22 cellular contexts compared by ENCODE assay signal in the genomic region with DNA sequence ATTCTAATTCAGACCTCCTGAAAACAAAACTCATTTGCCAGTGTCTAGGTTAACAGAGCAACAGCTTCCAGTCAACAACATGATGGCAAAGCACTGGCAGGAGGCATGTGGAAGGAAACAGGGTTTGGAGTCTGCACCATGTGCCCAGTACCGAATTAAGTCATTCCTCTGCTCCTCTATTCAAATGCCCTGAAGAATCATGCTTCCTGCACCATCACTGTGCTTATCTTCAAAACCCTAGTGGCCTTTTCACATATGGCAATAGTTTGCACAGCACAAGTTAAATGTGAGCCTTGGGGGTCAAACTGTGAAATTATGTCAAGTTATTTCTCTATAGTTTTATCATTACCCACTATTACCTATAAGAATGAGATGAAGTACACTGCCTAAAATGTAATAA.
A peak's percentile ranks its signal among the peaks of the same experiment; 100 is the strongest.
DNase-seq lines count a peak whose midpoint lies in the region; ATAC-seq and TF ChIP-seq lines count a peak whose summit lies in the region.
"Had no signal": no experiment of that assay in that cellular context is flagged by ENCODE, and none has a peak within 500 bp of the region (broad histone marks: within the 10 kb centered on the region; RNA-seq: fewer than 3 reads in every experiment).

No MANE protein-coding gene starts in this region.

- H3K4me3 Mint-ChIP-seq in neural progenitor cell, result no peak overlapping the region
- H3K4me3 Mint-ChIP-seq: activated T-cell treated with anti-CD3 and anti-CD28 coated beads, Interleukin-2, amount 50 U/mL, for 4 hours; stimulated activated naive CD8-positive, alpha-beta T cell treated with anti-CD3 and anti-CD28 coated beads, Interleukin-15, amount 100 ng/mL, for 72 hours had no signal

- H3F3A ChIP-seq in neural progenitor cell (ENCODE audit: low read depth), result no peaks in the 10 kb centered on the region

- H2AFZ ChIP-seq in neural progenitor cell (replicated peaks), result no peak overlapping the region

- H3K4me3 ChIP-seq in epithelial cell of proximal tubule (ENCODE audit: low read depth, low read length) (no peak overlapping the region), neural progenitor cell (no peak overlapping the region), spleen (no peak overlapping the region)
- H3K4me3 ChIP-seq: BLaER1, smooth muscle cell, transverse colon had no signal

- no peaks in the 10 kb centered on the region for H3K27me3 Mint-ChIP-seq in neural progenitor cell (ENCODE audit: insufficient read depth, low read depth)
- H3K27me3 Mint-ChIP-seq: stimulated activated naive CD8-positive, alpha-beta T cell treated with anti-CD3 and anti-CD28 coated beads, Interleukin-15, amount 100 ng/mL, for 72 hours had no signal

- no peak overlapping the region for H3K27ac Mint-ChIP-seq in neural progenitor cell
- H3K27ac Mint-ChIP-seq: stimulated activated naive CD8-positive, alpha-beta T cell treated with anti-CD3 and anti-CD28 coated beads, Interleukin-15, amount 100 ng/mL, for 72 hours had no signal

- peaks cover 3% of the 10 kb centered on the region for H3K4me1 Mint-ChIP-seq in neural progenitor cell
- H3K4me1 Mint-ChIP-seq: stimulated activated naive CD8-positive, alpha-beta T cell treated with anti-CD3 and anti-CD28 coated beads, Interleukin-15, amount 100 ng/mL, for 72 hours had no signal

- H3K27me3 ChIP-seq in neural progenitor cell (no peaks in the 10 kb centered on the region), spleen (replicated peaks in 1 of 7) (no peaks in the 10 kb centered on the region)
- H3K27me3 ChIP-seq: BLaER1, transverse colon had no signal

- H3K4me1 ChIP-seq in neural progenitor cell (no peaks in the 10 kb centered on the region), spleen (no peaks in the 10 kb centered on the region)
- H3K4me1 ChIP-seq: BLaER1, transverse colon had no signal

- TF ChIP-seq CTCF in epithelial cell of proximal tubule (conservative IDR thresholded peaks at IDR 0.05; ENCODE audit: low read depth, low read length) (peak; percentile 16), neural progenitor cell (IDR thresholded peaks at IDR 0.05) (peak; percentile 29), spleen (IDR thresholded peaks at IDR 0.05 in 8 of 11, conservative IDR thresholded peaks at IDR 0.05 in 3 of 11) (no peak)

- ATAC-seq in HG03280 (IDR thresholded peaks at IDR 0.05; ENCODE audit: unreplicated experiment), result no peak
- ATAC-seq: activated T-cell treated with anti-CD3 and anti-CD28 coated beads, Interleukin-2, amount 50 U/mL, for 4 hours; stimulated activated naive CD8-positive, alpha-beta T cell treated with anti-CD3 and anti-CD28 coated beads, Interleukin-15, amount 100 ng/mL, for 72 hours had no signal

- no peaks in the 10 kb centered on the region for H3K9me3 Mint-ChIP-seq in neural progenitor cell
- H3K9me3 Mint-ChIP-seq: activated T-cell treated with anti-CD3 and anti-CD28 coated beads, Interleukin-2, amount 50 U/mL, for 4 hours; stimulated activated naive CD8-positive, alpha-beta T cell treated with anti-CD3 and anti-CD28 coated beads, Interleukin-15, amount 100 ng/mL, for 72 hours had no signal

- WGBS in spleen, 5 donors, result 80 to 94% (median 90%) methylated on average over 1 of the region's 1 CpG

- no peaks in the 10 kb centered on the region for H3K79me2 ChIP-seq in neural progenitor cell (ENCODE audit: low read depth)

- H3K27ac ChIP-seq in neural progenitor cell (no peak overlapping the region), spleen (no peak overlapping the region)
- H3K27ac ChIP-seq: BLaER1, transverse colon had no signal

- DNase-seq in ELR (ENCODE audit: low read depth) (peak; percentile 20), NAMALWA (ENCODE audit: low spot score) (peak; percentile 26), epithelial cell of proximal tubule (ENCODE audit: low read depth) (no peak), neural progenitor cell (ENCODE audit: low spot score) (no peak), spleen (no peak)
- no peak for DNase-seq in stimulated activated naive CD4-positive, alpha-beta T cell treated with Interleukin-2 at 50 U/mL for 16 hours (lab: John Stamatoyannopoulos, UW)
- DNase-seq: activated CD4-positive, alpha-beta T cell treated with anti-CD3 and anti-CD28 coated beads for 1 hour; activated CD8-positive, alpha-beta memory T cell treated with anti-CD3 and anti-CD28 coated beads for 24 hours; activated naive CD4-positive, alpha-beta T cell treated with Interleukin-2 at 50 U/mL for 16 hours; activated T-cell treated with anti-CD3 and anti-CD28 coated beads, Interleukin-2, amount 50 U/mL, for 4 hours; amygdala; Calu3; KG1; NCI-H2081; NCI-H510A; stimulated activated CD4-positive, alpha-beta T cell treated with anti-CD3 and anti-CD28 coated beads, Interleukin-4, amount 100 ng/mL, for 1 hour; stimulated activated naive CD8-positive, alpha-beta T cell treated with anti-CD3 and anti-CD28 coated beads, Interleukin-15, amount 100 ng/mL, for 72 hours; SW 1271; transverse colon had no signal

- H3K4me2 ChIP-seq in neural progenitor cell, result no peak overlapping the region
- H3K4me2 ChIP-seq: BLaER1, smooth muscle cell had no signal

- H3K36me3 ChIP-seq in neural progenitor cell (no peaks in the 10 kb centered on the region), spleen (peaks cover 0 to 66% (median 5%) of the 10 kb centered on the region in 6 donors)
- H3K36me3 ChIP-seq: BLaER1 had no signal

- H4K20me1 ChIP-seq in neural progenitor cell (ENCODE audit: low read depth), result no peaks in the 10 kb centered on the region
- H4K20me1 ChIP-seq: BLaER1 had no signal

- H3K36me3 Mint-ChIP-seq in neural progenitor cell, result peaks cover 3% of the 10 kb centered on the region

- no peaks in the 10 kb centered on the region for H3K9me3 ChIP-seq in neural progenitor cell (ENCODE audit: low read depth)
- H3K9me3 ChIP-seq in spleen, result no peaks in the 10 kb centered on the region
- H3K9me3 ChIP-seq: BLaER1, transverse colon had no signal

- intact Hi-C loops in spleen (cut with DNase I; ENCODE audit: low total_unique reads), result no loop called here

- H3K9ac ChIP-seq in neural progenitor cell, result no peak overlapping the region
- H3K9ac ChIP-seq: BLaER1 had no signal

- no peak for TF ChIP-seq POLR2A in spleen (IDR thresholded peaks at IDR 0.05)

Comparison
In these comparisons a context has a peak if more than half of its experiments do, and no peak if none do; other contexts are left out.
1. DNase-seq: peak in ELR (single experiment) and NAMALWA (single experiment); none in epithelial cell of proximal tubule (single experiment), neural progenitor cell (single experiment), stimulated activated naive CD4-positive, alpha-beta T cell treated with Interleukin-2 at 50 U/mL for 16 hours (single experiment) and spleen (single experiment).
2. CTCF ChIP-seq: peak in epithelial cell of proximal tubule (single experiment) and neural progenitor cell (single experiment); none in spleen (0 of 11).